Comparison of ENCODE assay signal across 8 cellular contexts in genomic region chr19:54168174-54168917, GRCh38. TPM values are rescaled to one million over a fixed set of nuclear protein-coding genes. Genes with fewer than 3 reads are reported as not detected.
DNase-seq lines count a peak whose midpoint lies in the region; ATAC-seq, FAIRE-seq and TF ChIP-seq lines count a peak whose summit lies in the region.

No MANE protein-coding gene starts in this region.

- H3K27ac Mint-ChIP-seq in CD4-positive, alpha-beta memory T cell: peak overlapping the region in 2 of 7 donors; percentile 41 to 58
- H3K27ac Mint-ChIP-seq in HFFc6 (no peak overlapping the region), WTC11 (no peak overlapping the region), MCF 10A (ENCODE audit: low read depth, unreplicated experiment) (no peak overlapping the region)

- H3K9me3 ChIP-seq in CD4-positive, alpha-beta memory T cell (ENCODE audit: control insufficient read depth in 1 of 2, low read length in 2 of 2): no peaks in the 10 kb centered on the region
- no peaks in the 10 kb centered on the region for H3K9me3 ChIP-seq in keratinocyte (ENCODE audit: control insufficient read depth, low read depth, low read length)

- ATAC-seq in WTC11: peak; percentile 46
- ATAC-seq in GM21381 (IDR thresholded peaks at IDR 0.05; ENCODE audit: unreplicated experiment): no peak

- no peaks in the 10 kb centered on the region for H3K27me3 ChIP-seq in CD4-positive, alpha-beta memory T cell (ENCODE audit: insufficient read depth, low read length)
- no peaks in the 10 kb centered on the region for H3K27me3 ChIP-seq in keratinocyte (ENCODE audit: control insufficient read depth, extremely low read depth, insufficient read depth, low read length)

- H3K9me1 ChIP-seq in keratinocyte (ENCODE audit: control insufficient read depth, extremely low read depth, insufficient read depth, low read length): no peaks in the 10 kb centered on the region

- H3K4me2 ChIP-seq in keratinocyte (ENCODE audit: control insufficient read depth, extremely low read depth, insufficient read depth, low read depth, low read length): no peak overlapping the region

- H3K4me1 Mint-ChIP-seq in CD4-positive, alpha-beta memory T cell: peaks cover 3 to 28% (median 11%) of the 10 kb centered on the region in 4 donors
- peaks cover 5% of the 10 kb centered on the region; the same call in 1 of the 2 replicates for H3K4me1 Mint-ChIP-seq in HFFc6 (ENCODE audit: low read depth)
- peaks cover 20% of the 10 kb centered on the region for H3K4me1 Mint-ChIP-seq in WTC11
- H3K4me1 Mint-ChIP-seq in MCF 10A (ENCODE audit: insufficient read depth, unreplicated experiment): peaks cover 6% of the 10 kb centered on the region

- peak overlapping the region in 2 of 8 donors; percentile 26 to 31 for H3K4me3 Mint-ChIP-seq in CD4-positive, alpha-beta memory T cell
- no peak overlapping the region for H3K4me3 Mint-ChIP-seq in HFFc6
- H3K4me3 Mint-ChIP-seq in WTC11: no peak overlapping the region
- H3K4me3 Mint-ChIP-seq in MCF 10A (ENCODE audit: unreplicated experiment): no peak overlapping the region

- H3K4me3 ChIP-seq in CD4-positive, alpha-beta memory T cell (ENCODE audit: low read length in 2 of 2): no peak overlapping the region
- no peak overlapping the region for H3K4me3 ChIP-seq in keratinocyte (ENCODE audit: control insufficient read depth in 2 of 3, extremely low read depth in 1 of 3, insufficient read depth in 2 of 3, low read depth in 1 of 3, low read length in 3 of 3)

- H3K36me3 Mint-ChIP-seq in CD4-positive, alpha-beta memory T cell: no peaks in the 10 kb centered on the region
- peaks cover 8% of the 10 kb centered on the region; the same call in 1 of the 2 replicates for H3K36me3 Mint-ChIP-seq in HFFc6 (ENCODE audit: low read depth)
- H3K36me3 Mint-ChIP-seq in WTC11: no peaks in the 10 kb centered on the region
- peaks cover 14% of the 10 kb centered on the region for H3K36me3 Mint-ChIP-seq in MCF 10A (ENCODE audit: insufficient read depth, unreplicated experiment)

- H4K20me1 ChIP-seq in keratinocyte (ENCODE audit: control insufficient read depth, extremely low read depth, insufficient read depth, low read length): no peaks in the 10 kb centered on the region

- no peaks in the 10 kb centered on the region for H3K27me3 Mint-ChIP-seq in CD4-positive, alpha-beta memory T cell
- H3K27me3 Mint-ChIP-seq in HFFc6 (ENCODE audit: insufficient read depth): peaks cover 12% of the 10 kb centered on the region
- peaks cover 32% of the 10 kb centered on the region for H3K27me3 Mint-ChIP-seq in WTC11 (ENCODE audit: low read depth)
- no peaks in the 10 kb centered on the region for H3K27me3 Mint-ChIP-seq in MCF 10A (ENCODE audit: insufficient read depth, unreplicated experiment)

- H3K9me3 Mint-ChIP-seq in CD4-positive, alpha-beta memory T cell: peaks cover 0 to 2% (median 0%) of the 10 kb centered on the region in 8 donors
- peaks cover 18% of the 10 kb centered on the region for H3K9me3 Mint-ChIP-seq in HFFc6
- H3K9me3 Mint-ChIP-seq in WTC11: no peaks in the 10 kb centered on the region
- no peaks in the 10 kb centered on the region for H3K9me3 Mint-ChIP-seq in MCF 10A (ENCODE audit: unreplicated experiment)

- no peak overlapping the region for H3K27ac ChIP-seq in CD4-positive, alpha-beta memory T cell (ENCODE audit: low read depth, low read length)
- H3K27ac ChIP-seq in keratinocyte (ENCODE audit: control insufficient read depth, insufficient read depth, low read length): no peak overlapping the region

- CTCF ChIA-PET in CD4-positive, alpha-beta memory T cell (lab: Charles Lee; ENCODE audit: partially characterized antibody): interaction anchor here (0.8 to 6.4 kb wide), 12 partner anchors 9 to 222 kb away, joined by 3 to 115 read pairs (median 4); partner anchors contain the start of genes CNOT3, LENG1, MBOAT7 and RPS9
- CTCF ChIA-PET in WTC11 (lab: Charles Lee) (interaction anchor here (1.0 to 3.0 kb wide), 3 partner anchors 12 to 255 kb away, joined by 4 to 14 read pairs (median 12); partner anchors contain the start of gene MBOAT7), MCF 10A (lab: Yijun Ruan, JAX) (interaction anchor here (0.6 to 2.0 kb wide), 20 partner anchors 9 to 223 kb away, joined by 3 to 15 read pairs (median 4); partner anchors contain the start of genes CNOT3, LENG1 and MBOAT7)

- peak; percentile 41 for FAIRE-seq in keratinocyte (lab: Jason Lieb, UNC)

- DNase-seq in CD4-positive, alpha-beta memory T cell: peak; percentile 79 to 83 (median 81)
- DNase-seq in HFFc6 (peak; percentile 76), NCI-H345 (lab: John Stamatoyannopoulos, UW) (peak; percentile 79), WTC11 (ENCODE audit: low spot score) (peak; percentile 99), MCF 10A (ENCODE audit: unreplicated experiment) (peak; percentile 86), keratinocyte (ENCODE audit: low read depth, low spot score) (no peak)
- peak; percentile 92 to 95 for DNase-seq in stimulated activated CD4-positive, alpha-beta T cell treated with anti-CD3 and anti-CD28 coated beads, Interleukin-1b, Interleukin-23, amount 100 ng/mL, for 4 hours (ENCODE audit: low read depth in 2 of 2)

- H2AFZ ChIP-seq in keratinocyte (ENCODE audit: control insufficient read depth, low read length): peak overlapping the region; percentile 46

- BruUV-seq in MCF 10A (replicated peaks; lab: Mats Ljungman, UMichigan): no TSS peak

- intact Hi-C loops in CD4-positive, alpha-beta memory T cell (cut with micrococcal nuclease): loop anchor here (1.0 kb wide), 2 partner anchors 9 to 63 kb away; partner anchors contain the start of gene LENG1
- intact Hi-C loops in MCF 10A (cut with micrococcal nuclease): loop anchor here (1.0 kb wide), 1 partner anchor 63 kb away; no protein-coding TSS in a partner anchor

- H3K9ac ChIP-seq in keratinocyte (ENCODE audit: control insufficient read depth, extremely low read depth, insufficient read depth, low read length): no peak overlapping the region

- no peaks in the 10 kb centered on the region for H3K36me3 ChIP-seq in CD4-positive, alpha-beta memory T cell (ENCODE audit: insufficient read depth, low read length)
- no peaks in the 10 kb centered on the region for H3K36me3 ChIP-seq in keratinocyte (ENCODE audit: control insufficient read depth in 2 of 2, extremely low read depth in 1 of 2, insufficient read depth in 2 of 2, low read length in 2 of 2)

- dilution Hi-C loops in keratinocyte (cut with MboI; ENCODE audit: extremely low pct_ligation_motif_present, low sequenced_read_pairs): no loop called here

- H3K79me2 ChIP-seq in keratinocyte (ENCODE audit: control insufficient read depth, insufficient read depth, low read length): no peaks in the 10 kb centered on the region

- TF ChIP-seq CTCF in HFFc6 (IDR thresholded peaks at IDR 0.05): peak; percentile 85
- TF ChIP-seq CTCF in WTC11 (IDR thresholded peaks at IDR 0.05): peak; percentile 82
- TF ChIP-seq CTCF in MCF 10A (IDR thresholded peaks at IDR 0.05; ENCODE audit: unreplicated experiment): peak; percentile 82
- TF ChIP-seq CTCF in keratinocyte (optimal IDR thresholded peaks at IDR 0.05 in 1 of 3, IDR thresholded peaks at IDR 0.05 in 1 of 3, conservative IDR thresholded peaks at IDR 0.05 in 1 of 3; ENCODE audit: extremely low read depth in 1 of 3, insufficient read depth in 2 of 3, low read length in 3 of 3): peak; percentile 82 to 97 (median 93)

- H3K4me1 ChIP-seq in CD4-positive, alpha-beta memory T cell (ENCODE audit: insufficient read depth, low read length): peaks cover 23% of the 10 kb centered on the region
- H3K4me1 ChIP-seq in keratinocyte (ENCODE audit: control insufficient read depth, extremely low read depth, insufficient read depth, low read length): peaks cover 1% of the 10 kb centered on the region

- POLR2A ChIA-PET in CD4-positive, alpha-beta memory T cell (lab: Charles Lee; ENCODE audit: partially characterized antibody): interaction anchor here (1.0 to 3.1 kb wide), 5 partner anchors 9 to 98 kb away, joined by 4 to 20 read pairs (median 5); partner anchors contain the start of genes CNOT3, MBOAT7, RPS9 and TSEN34
- POLR2A ChIA-PET in WTC11 (lab: Charles Lee) (no interaction called here), MCF 10A (lab: Yijun Ruan, JAX) (interaction anchor here (0.7 to 1.0 kb wide), 2 partner anchors 22 to 41 kb away, joined by 4 read pairs; partner anchors contain the start of gene TSEN34)

RNA-seq across cellular contexts. Expression of gene TMC4, which starts 4.6 kb away (rescaled TPM):
- total RNA-seq in CD4-positive, alpha-beta memory T cell: 1 to 10 TPM in 1 of 2 experiments, under 1 TPM in 1; 0.61 to 1.1 TPM
- polyA plus RNA-seq in CD4-positive, alpha-beta memory T cell: 1 to 10 TPM in 1 of 2 donors, under 1 TPM in 1; 0.71 to 3.3 TPM
- under 1 TPM; 0.43 to 0.70 (median 0.55) TPM for total RNA-seq in HFFc6 (2021; fragmentation: NEBNext Ultra II Directional; extraction: Animal tissue kit (Norgen Biotek cat#: 25700))
- 9.3 to 14.7 TPM (median 13.8 TPM) in 3 replicates for total RNA-seq in WTC11 (2021)
- 3.7 and 6.1 TPM in 2 replicates for total RNA-seq in MCF 10A (2022)
- 1.5 to 2.2 TPM (median 1.8 TPM) in 3 replicates for polyA plus RNA-seq in keratinocyte
- polyA plus RNA-seq in keratinocyte (2011; ENCODE audit: low read depth): 2.8 TPM
- 1.0 and 2.2 TPM in 2 replicates for polyA plus RNA-seq in keratinocyte (2011; cell fraction: cytosol; rRNA removed)
- polyA plus RNA-seq in keratinocyte (2011; cell fraction: nucleus; rRNA removed): 10.2 and 10.8 TPM in 2 replicates
- polyA plus RNA-seq in keratinocyte (2012; ENCODE audit: low replicate concordance): 4.5 and 6.4 TPM in 2 replicates
- polyA minus RNA-seq in keratinocyte: 1.7 to 3.1 TPM (median 2.9 TPM) in 3 replicates
- polyA minus RNA-seq in keratinocyte (2011; cell fraction: cytosol; rRNA and poly(A)+ RNA removed): 2.3 TPM
- polyA minus RNA-seq in keratinocyte (2011; cell fraction: nucleus; rRNA and poly(A)+ RNA removed): 2.1 and 2.6 TPM in 2 replicates

RNA-seq across cellular contexts. Expression of gene LENG1, which starts 8.8 kb away (rescaled TPM):
- total RNA-seq in CD4-positive, alpha-beta memory T cell: 10 to 100 TPM; 19.6 to 22.7 TPM
- 10 to 100 TPM in 1 of 2 donors, 1 to 10 TPM in 1; 9.9 to 18.1 TPM for polyA plus RNA-seq in CD4-positive, alpha-beta memory T cell
- 1 to 10 TPM; 3.7 to 7.6 (median 6.2) TPM for total RNA-seq in HFFc6 (2021; fragmentation: NEBNext Ultra II Directional; extraction: Animal tissue kit (Norgen Biotek cat#: 25700))
- 4.6 to 5.4 TPM (median 4.9 TPM) in 3 replicates for total RNA-seq in WTC11 (2021)
- total RNA-seq in MCF 10A (2022): 6.1 and 8.2 TPM in 2 replicates
- polyA plus RNA-seq in keratinocyte: 2.0 to 4.0 TPM (median 3.4 TPM) in 3 replicates
- polyA plus RNA-seq in keratinocyte (2011; ENCODE audit: low read depth): 5.4 TPM
- 1.5 and 3.5 TPM in 2 replicates for polyA plus RNA-seq in keratinocyte (2011; cell fraction: cytosol; rRNA removed)
- 2.4 and 2.6 TPM in 2 replicates for polyA plus RNA-seq in keratinocyte (2011; cell fraction: nucleus; rRNA removed)
- polyA plus RNA-seq in keratinocyte (2012; ENCODE audit: low replicate concordance): 4.3 and 7.3 TPM in 2 replicates
- 0.16 TPM in 1 of 3 replicates, not detected in the others for polyA minus RNA-seq in keratinocyte
- polyA minus RNA-seq in keratinocyte (2011; cell fraction: cytosol; rRNA and poly(A)+ RNA removed): 1.3 TPM
- polyA minus RNA-seq in keratinocyte (2011; cell fraction: nucleus; rRNA and poly(A)+ RNA removed): 0.32 and 0.62 TPM in 2 replicates

RNA-seq across cellular contexts. Expression of gene MBOAT7, which starts 21.0 kb away (rescaled TPM):
- 10 to 100 TPM; 46.4 to 55.5 TPM for total RNA-seq in CD4-positive, alpha-beta memory T cell
- polyA plus RNA-seq in CD4-positive, alpha-beta memory T cell: 10 to 100 TPM; 16.0 to 28.7 TPM
- 100 to 1,000 TPM; 263 to 354 (median 313) TPM for total RNA-seq in HFFc6 (2021; fragmentation: NEBNext Ultra II Directional; extraction: Animal tissue kit (Norgen Biotek cat#: 25700))
- total RNA-seq in WTC11 (2021) (109 to 126 TPM (median 113 TPM) in 3 replicates), MCF 10A (2022) (43.8 and 49.5 TPM in 2 replicates)
- 41.3 to 70.2 TPM (median 62.7 TPM) in 3 replicates for polyA plus RNA-seq in keratinocyte
- 6.9 TPM for polyA plus RNA-seq in keratinocyte (2011; ENCODE audit: low read depth)
- 40.0 and 79.8 TPM in 2 replicates for polyA plus RNA-seq in keratinocyte (2011; cell fraction: cytosol; rRNA removed)
- 146 and 213 TPM in 2 replicates for polyA plus RNA-seq in keratinocyte (2011; cell fraction: nucleus; rRNA removed)
- polyA plus RNA-seq in keratinocyte (2012; ENCODE audit: low replicate concordance): 54.1 and 120 TPM in 2 replicates
- polyA minus RNA-seq in keratinocyte: 41.1 to 132 TPM (median 55.3 TPM) in 3 replicates
- 195 TPM for polyA minus RNA-seq in keratinocyte (2011; cell fraction: cytosol; rRNA and poly(A)+ RNA removed)
- polyA minus RNA-seq in keratinocyte (2011; cell fraction: nucleus; rRNA and poly(A)+ RNA removed): 158 and 173 TPM in 2 replicates

RNA-seq across cellular contexts. Expression of gene TSEN34, which starts 22.8 kb away (rescaled TPM):
- total RNA-seq in CD4-positive, alpha-beta memory T cell: 10 to 100 TPM; 23.2 to 25.8 TPM
- polyA plus RNA-seq in CD4-positive, alpha-beta memory T cell: 10 to 100 TPM; 20.3 to 39.6 TPM
- total RNA-seq in HFFc6 (2021; fragmentation: NEBNext Ultra II Directional; extraction: Animal tissue kit (Norgen Biotek cat#: 25700)): 10 to 100 TPM; 51.2 to 58.8 (median 54.4) TPM
- total RNA-seq in WTC11 (2021) (32.0 to 34.3 TPM (median 32.5 TPM) in 3 replicates), MCF 10A (2022) (28.0 and 40.1 TPM in 2 replicates)
- polyA plus RNA-seq in keratinocyte: 36.5 to 49.7 TPM (median 40.5 TPM) in 3 replicates
- 8.1 TPM for polyA plus RNA-seq in keratinocyte (2011; ENCODE audit: low read depth)
- polyA plus RNA-seq in keratinocyte (2011; cell fraction: cytosol; rRNA removed): 30.5 and 56.0 TPM in 2 replicates
- polyA plus RNA-seq in keratinocyte (2011; cell fraction: nucleus; rRNA removed): 22.0 and 30.1 TPM in 2 replicates
- 22.8 and 48.0 TPM in 2 replicates for polyA plus RNA-seq in keratinocyte (2012; ENCODE audit: low replicate concordance)
- 22.7 to 39.1 TPM (median 33.0 TPM) in 3 replicates for polyA minus RNA-seq in keratinocyte
- polyA minus RNA-seq in keratinocyte (2011; cell fraction: cytosol; rRNA and poly(A)+ RNA removed): 60.6 TPM
- 11.6 and 14.2 TPM in 2 replicates for polyA minus RNA-seq in keratinocyte (2011; cell fraction: nucleus; rRNA and poly(A)+ RNA removed)

RNA-seq across cellular contexts. Expression of gene CNOT3, which starts 30.8 kb away (rescaled TPM):
- total RNA-seq in CD4-positive, alpha-beta memory T cell: 10 to 100 TPM; 80.0 to 82.3 TPM
- polyA plus RNA-seq in CD4-positive, alpha-beta memory T cell: 10 to 100 TPM in 1 of 2 donors, 1 to 10 TPM in 1; 3.3 to 21.0 TPM
- 10 to 100 TPM; 46.4 to 65.5 (median 59.6) TPM for total RNA-seq in HFFc6 (2021; fragmentation: NEBNext Ultra II Directional; extraction: Animal tissue kit (Norgen Biotek cat#: 25700))
- total RNA-seq in WTC11 (2021) (90.7 to 96.8 TPM (median 93.3 TPM) in 3 replicates), MCF 10A (2022) (63.2 and 80.5 TPM in 2 replicates)
- polyA plus RNA-seq in keratinocyte: 4.1 to 15.0 TPM (median 8.6 TPM) in 3 replicates
- 84.3 TPM for polyA plus RNA-seq in keratinocyte (2011; ENCODE audit: low read depth)
- 12.8 and 19.4 TPM in 2 replicates for polyA plus RNA-seq in keratinocyte (2011; cell fraction: cytosol; rRNA removed)
- polyA plus RNA-seq in keratinocyte (2011; cell fraction: nucleus; rRNA removed): 27.2 and 33.7 TPM in 2 replicates
- 23.1 and 33.5 TPM in 2 replicates for polyA plus RNA-seq in keratinocyte (2012; ENCODE audit: low replicate concordance)
- polyA minus RNA-seq in keratinocyte: 5.5 to 53.4 TPM (median 19.0 TPM) in 3 replicates
- polyA minus RNA-seq in keratinocyte (2011; cell fraction: cytosol; rRNA and poly(A)+ RNA removed): 13.8 TPM
- polyA minus RNA-seq in keratinocyte (2011; cell fraction: nucleus; rRNA and poly(A)+ RNA removed): 7.7 and 12.1 TPM in 2 replicates
